Comparison of ENCODE assay signal across 9 cellular contexts in genomic region chr4:7854697-7855370, GRCh38.
DNase-seq lines count a peak whose midpoint lies in the region; ATAC-seq, FAIRE-seq and TF ChIP-seq lines count a peak whose summit lies in the region.
"Had no signal": no experiment of that assay in that cellular context is flagged by ENCODE, and none has a peak within 500 bp of the region (broad histone marks: within the 10 kb centered on the region; RNA-seq: fewer than 3 reads in every experiment).

No MANE protein-coding gene starts in this region.

- no peak overlapping the region for H3K4me3 Mint-ChIP-seq in endothelial cell (ENCODE audit: unreplicated experiment)

- no peak overlapping the region for H3K9ac ChIP-seq in endothelial cell of umbilical vein (replicated peaks; ENCODE audit: extremely low read depth, insufficient read depth, low read length)

- TF ChIP-seq POLR2A in endothelial cell of umbilical vein (IDR thresholded peaks at IDR 0.05; ENCODE audit: low read depth, low read length): no peak

- H3K9me1 ChIP-seq in endothelial cell of umbilical vein (replicated peaks; ENCODE audit: control insufficient read depth, extremely low read depth, insufficient read depth, low read length): no peaks in the 10 kb centered on the region

- WGBS in aorta, 2 donors: 81% methylated on average over 9 of the region's 9 CpGs

- DNase-seq in RWPE2 (ENCODE audit: low spot score) (no peak), activated T-cell treated with anti-CD3 and anti-CD28 coated beads for 4 hours (peak; percentile 43), endothelial cell of umbilical vein (ENCODE audit: low read depth, low spot score) (no peak), left lung (no peak), endothelial cell (ENCODE audit: low spot score) (no peak), NCI-H2171 treated with DMSO at 0.1 percent for 48 hours (lab: John Stamatoyannopoulos, UW) (no peak), aorta (no peak)
- peak; percentile 47 for DNase-seq in stimulated activated CD8-positive, alpha-beta memory T cell treated with anti-CD3 and anti-CD28 coated beads, Interleukin-12 subunit alpha, Interleukin-12 subunit beta, amount 100 ng/mL, for 1 hour (ENCODE audit: low read depth)
- DNase-seq: NCI-H1436 had no signal

- H3K4me3 ChIP-seq in RWPE2 (ENCODE audit: severe bottlenecking) (no peak overlapping the region), endothelial cell of umbilical vein (replicated peaks in 1 of 3; ENCODE audit: insufficient read depth in 1 of 3, low read depth in 1 of 3, low read length in 3 of 3) (no peak overlapping the region), left lung (no peak overlapping the region), aorta (ENCODE audit: low read length in 2 of 2) (no peak overlapping the region)

- no TSS peak for BruUV-seq in endothelial cell of umbilical vein (replicated peaks; lab: Mats Ljungman, UMichigan)

- CTCF ChIA-PET in endothelial cell of umbilical vein (lab: Charles Lee): interaction anchor here (0.6 to 1.6 kb wide), 5 partner anchors 9 to 53 kb away, joined by 3 to 5 read pairs (median 4); no protein-coding TSS in a partner anchor

- peaks cover 97% of the 10 kb centered on the region for H3K79me2 ChIP-seq in endothelial cell of umbilical vein (ENCODE audit: control insufficient read depth, insufficient read depth, low read length)

- H3K27ac ChIP-seq in RWPE2 (ENCODE audit: poor library complexity, severe bottlenecking) (peak overlapping the region; percentile 94), endothelial cell of umbilical vein (ENCODE audit: insufficient read depth, low read depth, low read length) (peak overlapping the region; percentile 13), left lung (no peak overlapping the region), aorta (ENCODE audit: low read depth in 1 of 2, low read length in 2 of 2) (no peak overlapping the region)

- H3K27ac Mint-ChIP-seq in endothelial cell (ENCODE audit: unreplicated experiment): no peak overlapping the region

- no peak for TF ChIP-seq CTCF in RWPE2 (IDR thresholded peaks at IDR 0.05; ENCODE audit: poor library complexity, severe bottlenecking)
- no peak for TF ChIP-seq CTCF in endothelial cell of umbilical vein (IDR thresholded peaks at IDR 0.05; ENCODE audit: extremely low read depth in 1 of 2, insufficient read depth in 1 of 2, low read depth in 1 of 2, low read length in 2 of 2)
- no peak for TF ChIP-seq CTCF in left lung (IDR thresholded peaks at IDR 0.05)
- no peak for TF ChIP-seq CTCF in endothelial cell (IDR thresholded peaks at IDR 0.05; ENCODE audit: unreplicated experiment)

- peaks cover 11% of the 10 kb centered on the region for H3K27me3 Mint-ChIP-seq in endothelial cell (ENCODE audit: unreplicated experiment)

- POLR2A ChIA-PET in endothelial cell of umbilical vein (lab: Charles Lee): no interaction called here

- dilution Hi-C loops in endothelial cell of umbilical vein (cut with MboI; ENCODE audit: extremely low pct_ligation_motif_present, low sequenced_read_pairs): no loop called here

- peaks cover 47% of the 10 kb centered on the region for H3K36me3 ChIP-seq in RWPE2 (ENCODE audit: low read depth)
- H3K36me3 ChIP-seq in endothelial cell of umbilical vein (ENCODE audit: control insufficient read depth in 2 of 2, extremely low read depth in 1 of 2, insufficient read depth in 2 of 2, low read length in 2 of 2): peaks cover 10 to 33% of the 10 kb centered on the region in 2 experiments
- H3K36me3 ChIP-seq in left lung: peaks cover 0 to 26% of the 10 kb centered on the region in 2 donors
- H3K36me3 ChIP-seq in aorta (ENCODE audit: control insufficient read depth in 1 of 2, insufficient read depth in 2 of 2, low read length in 1 of 2): no peaks in the 10 kb centered on the region

- intact Hi-C loops in endothelial cell of umbilical vein (cut with micrococcal nuclease): no loop called here
- intact Hi-C loops in left lung (cut with DNase I): no loop called here
- intact Hi-C loops in aorta (cut with DNase I): no loop called here

- no peak overlapping the region for H2AFZ ChIP-seq in endothelial cell of umbilical vein (ENCODE audit: low read depth, low read length)

- peaks cover 24% of the 10 kb centered on the region for H3K36me3 Mint-ChIP-seq in endothelial cell (ENCODE audit: low read depth, unreplicated experiment)

- no peaks in the 10 kb centered on the region for H4K20me1 ChIP-seq in endothelial cell of umbilical vein (replicated peaks; ENCODE audit: control insufficient read depth, extremely low read depth, insufficient read depth, low read length)

- H3K4me1 ChIP-seq in RWPE2 (ENCODE audit: insufficient read depth, poor library complexity, severe bottlenecking) (peaks cover 19% of the 10 kb centered on the region), endothelial cell of umbilical vein (ENCODE audit: control insufficient read depth, extremely low read depth, insufficient read depth, low read length) (peaks cover 39% of the 10 kb centered on the region), left lung (peaks cover 3 to 13% of the 10 kb centered on the region in 2 donors), aorta (ENCODE audit: control insufficient read depth in 1 of 2, insufficient read depth in 2 of 2, low read length in 2 of 2) (peaks cover 0 to 2% of the 10 kb centered on the region in 2 donors)

- no peak for FAIRE-seq in endothelial cell of umbilical vein (lab: Jason Lieb, UNC)

- H3K9me3 ChIP-seq in RWPE2 (ENCODE audit: severe bottlenecking) (no peaks in the 10 kb centered on the region), endothelial cell of umbilical vein (replicated peaks; ENCODE audit: control insufficient read depth, insufficient read depth, low read length) (no peaks in the 10 kb centered on the region), left lung (no peaks in the 10 kb centered on the region), aorta (ENCODE audit: control insufficient read depth, low read length) (no peaks in the 10 kb centered on the region)

- peak; percentile 52; the same call in 2 of the 3 replicates for ATAC-seq in RWPE2 (ENCODE audit: low read depth)
- no peak for ATAC-seq in left lung
- no peak for ATAC-seq in aorta (ENCODE audit: low FRiP score)

- no peaks in the 10 kb centered on the region for H3K9me3 Mint-ChIP-seq in endothelial cell (ENCODE audit: unreplicated experiment)

- no peak overlapping the region for H3K4me2 ChIP-seq in endothelial cell of umbilical vein (ENCODE audit: insufficient read depth, low read length)

- peaks cover 16% of the 10 kb centered on the region for H3K4me1 Mint-ChIP-seq in endothelial cell (ENCODE audit: unreplicated experiment)

- H3K27me3 ChIP-seq in RWPE2 (ENCODE audit: insufficient read depth, poor library complexity, severe bottlenecking): no peaks in the 10 kb centered on the region
- no peaks in the 10 kb centered on the region for H3K27me3 ChIP-seq in endothelial cell of umbilical vein (ENCODE audit: control insufficient read depth in 2 of 2, insufficient read depth in 2 of 2, low read length in 2 of 2)
- H3K27me3 ChIP-seq in left lung: no peaks in the 10 kb centered on the region
- H3K27me3 ChIP-seq in aorta (ENCODE audit: control insufficient read depth in 1 of 2, insufficient read depth in 2 of 2, low read length in 1 of 2): no peaks in the 10 kb centered on the region

TF ChIP-seq in endothelial cell of umbilical vein, 7 proteins besides CTCF, POLR2A, EP300 and RAD21:
- TF ChIP-seq EZH2 (IDR thresholded peaks at IDR 0.05; ENCODE audit: borderline replicate concordance, low read depth, low read length, severe bottlenecking) (no peak), JUN (IDR thresholded peaks at IDR 0.05; ENCODE audit: borderline replicate concordance, insufficient read depth, insufficient read length, low read depth) (no peak), MAX (IDR thresholded peaks at IDR 0.05; ENCODE audit: insufficient read depth, insufficient read length) (no peak), MYC (IDR thresholded peaks at IDR 0.05; ENCODE audit: low read depth, low read length) (no peak), POLR2AphosphoS5 (IDR thresholded peaks at IDR 0.05; ENCODE audit: insufficient read depth, low read depth, low read length) (no peak), FOS (IDR thresholded peaks at IDR 0.05; ENCODE audit: borderline replicate concordance, insufficient read depth, low read length) (no peak), GATA2 (IDR thresholded peaks at IDR 0.05; ENCODE audit: insufficient read depth, insufficient read length, low read depth, low read length) (no peak)

Comparison
In these comparisons a context has a peak if more than half of its experiments do, and no peak if none do; other contexts are left out.
1. DNase-seq: peak in activated T-cell treated with anti-CD3 and anti-CD28 coated beads for 4 hours (single experiment) and stimulated activated CD8-positive, alpha-beta memory T cell treated with anti-CD3 and anti-CD28 coated beads, Interleukin-12 subunit alpha, Interleukin-12 subunit beta, amount 100 ng/mL, for 1 hour (single experiment); none in RWPE2 (single experiment), endothelial cell of umbilical vein (single experiment), left lung (0 of 2), endothelial cell (single experiment), NCI-H2171 treated with DMSO at 0.1 percent for 48 hours (single experiment) and aorta (0 of 2).
2. H3K27ac ChIP-seq: peak in RWPE2 (single experiment) and endothelial cell of umbilical vein (single experiment); none in left lung (0 of 2) and aorta (0 of 2).